ENCODE assay signal across 9 cellular contexts in genomic region chr19:48588670-48589399, GRCh38. TPM values are rescaled to one million over a fixed set of nuclear protein-coding genes. Genes with fewer than 3 reads are reported as not detected.
DNase-seq lines count a peak whose midpoint lies in the region; ATAC-seq and TF ChIP-seq lines count a peak whose summit lies in the region.
"Had no signal": no experiment of that assay in that cellular context is flagged by ENCODE, and none has a peak within 500 bp of the region (broad histone marks: within the 10 kb centered on the region; RNA-seq: fewer than 3 reads in every experiment).

No MANE protein-coding gene starts in this region.

- TF ChIP-seq CTCF in fibroblast of the aortic adventitia (IDR thresholded peaks at IDR 0.05; ENCODE audit: insufficient read depth, low read length) (peak; percentile 89), nephron progenitor cell (IDR thresholded peaks at IDR 0.05) (peak; percentile 89)

- no peaks in the 10 kb centered on the region for H3K4me1 ChIP-seq in Karpas-422 (ENCODE audit: low read length)

- peaks cover 8% of the 10 kb centered on the region for H3K36me3 Mint-ChIP-seq in activated T-helper 2 cell treated with anti-CD3 and anti-CD28 coated beads, Interferon-gamma antibody, Interleukin-2, Interleukin-4, amounts not matched to agents 10 μg/mL and 5 μg/mL and 100 μg/mL, durations not matched to agents 14 hours and 24 hours and 36 hours (ENCODE audit: low read depth)
- no peaks in the 10 kb centered on the region for H3K36me3 Mint-ChIP-seq in nephron progenitor cell (ENCODE audit: low read depth)

- peak; percentile 77 for DNase-seq in DMS53 treated with DMSO at 0.1 percent for 48 hours (lab: John Stamatoyannopoulos, UW; ENCODE audit: unreplicated experiment)
- peak; percentile 92 for DNase-seq in Karpas-422
- peak; percentile 88 for DNase-seq in RPMI8226
- peak; percentile 80 for DNase-seq in activated T-helper 2 cell treated with anti-CD3 and anti-CD28 coated beads, Interferon-gamma antibody, Interleukin-2, Interleukin-4, amounts not matched to agents 10 μg/mL and 5 μg/mL and 100 μg/mL, durations not matched to agents 14 hours and 24 hours and 36 hours (ENCODE audit: low spot score)
- peak; percentile 79 for DNase-seq in fibroblast of the aortic adventitia (ENCODE audit: low read depth)
- DNase-seq in nephron progenitor cell = peak; percentile 96
- peak; percentile 82 for DNase-seq in stimulated activated naive CD4-positive, alpha-beta T cell treated with Interleukin-2 at 50 U/mL for 16 hours (lab: John Stamatoyannopoulos, UW)

- no peak overlapping the region for H3K4me3 ChIP-seq in Karpas-422 (ENCODE audit: low read length)
- H3K4me3 ChIP-seq in fibroblast of the aortic adventitia (ENCODE audit: low read depth, low read length) = peak overlapping the region; percentile 58

- H3K4me3 Mint-ChIP-seq in activated T-helper 2 cell treated with anti-CD3 and anti-CD28 coated beads, Interferon-gamma antibody, Interleukin-2, Interleukin-4, amounts not matched to agents 10 μg/mL and 5 μg/mL and 100 μg/mL, durations not matched to agents 14 hours and 24 hours and 36 hours (ENCODE audit: low read depth) = peak overlapping the region; percentile 72
- H3K4me3 Mint-ChIP-seq in nephron progenitor cell = peak overlapping the region; percentile 69

- peaks cover 4% of the 10 kb centered on the region for H3K27me3 Mint-ChIP-seq in activated T-helper 2 cell treated with anti-CD3 and anti-CD28 coated beads, Interferon-gamma antibody, Interleukin-2, Interleukin-4, amounts not matched to agents 10 μg/mL and 5 μg/mL and 100 μg/mL, durations not matched to agents 14 hours and 24 hours and 36 hours (ENCODE audit: low read depth)
- H3K27me3 Mint-ChIP-seq in nephron progenitor cell (ENCODE audit: low read depth, poor library complexity) = peaks cover 45% of the 10 kb centered on the region

- H3K36me3 ChIP-seq in Karpas-422 (ENCODE audit: insufficient read depth, low read length) = no peaks in the 10 kb centered on the region

- peaks cover 22% of the 10 kb centered on the region for H3K4me1 Mint-ChIP-seq in activated T-helper 2 cell treated with anti-CD3 and anti-CD28 coated beads, Interferon-gamma antibody, Interleukin-2, Interleukin-4, amounts not matched to agents 10 μg/mL and 5 μg/mL and 100 μg/mL, durations not matched to agents 14 hours and 24 hours and 36 hours (ENCODE audit: low read depth)
- H3K4me1 Mint-ChIP-seq in nephron progenitor cell = peaks cover 16% of the 10 kb centered on the region

- peak overlapping the region; percentile 52 for H3K27ac Mint-ChIP-seq in activated T-helper 2 cell treated with anti-CD3 and anti-CD28 coated beads, Interferon-gamma antibody, Interleukin-2, Interleukin-4, amounts not matched to agents 10 μg/mL and 5 μg/mL and 100 μg/mL, durations not matched to agents 14 hours and 24 hours and 36 hours
- peak overlapping the region; percentile 54 for H3K27ac Mint-ChIP-seq in nephron progenitor cell

- H3K27ac ChIP-seq in Karpas-422 (ENCODE audit: low read length) = no peak overlapping the region

- no peaks in the 10 kb centered on the region for H3K9me3 ChIP-seq in Karpas-422 (ENCODE audit: low read length)

- H3K9me2 ChIP-seq in Karpas-422 (replicated peaks; ENCODE audit: insufficient read depth, low read length) = no peaks in the 10 kb centered on the region

- H3K27me3 ChIP-seq in Karpas-422 (ENCODE audit: low read length) = no peaks in the 10 kb centered on the region

- no peaks in the 10 kb centered on the region for H4K20me1 ChIP-seq in Karpas-422 (ENCODE audit: insufficient read depth, low read depth, low read length)

- H3K79me2 ChIP-seq in Karpas-422 (ENCODE audit: low read length) = no peaks in the 10 kb centered on the region

- no peak overlapping the region for H2AFZ ChIP-seq in Karpas-422 (ENCODE audit: low read length)

- H3K4me2 ChIP-seq in Karpas-422 (ENCODE audit: low read depth, low read length, poor library complexity, severe bottlenecking) = no peak overlapping the region

- intact Hi-C loops in activated T-helper 2 cell treated with anti-CD3 and anti-CD28 coated beads, Interferon-gamma antibody, Interleukin-2, Interleukin-4, amounts not matched to agents 10 μg/mL and 5 μg/mL and 100 μg/mL, durations not matched to agents 14 hours and 24 hours and 36 hours (cut with micrococcal nuclease) = no loop called here

- H3K9me3 Mint-ChIP-seq in activated T-helper 2 cell treated with anti-CD3 and anti-CD28 coated beads, Interferon-gamma antibody, Interleukin-2, Interleukin-4, amounts not matched to agents 10 μg/mL and 5 μg/mL and 100 μg/mL, durations not matched to agents 14 hours and 24 hours and 36 hours = no peaks in the 10 kb centered on the region
- H3K9me3 Mint-ChIP-seq in nephron progenitor cell = peaks cover 4% of the 10 kb centered on the region

- ATAC-seq in HG02852 (IDR thresholded peaks at IDR 0.05; ENCODE audit: unreplicated experiment) = no peak

- H3K9ac ChIP-seq in Karpas-422 (ENCODE audit: low read length) = no peak overlapping the region

RNA-seq across cellular contexts. Expression of gene SPACA4, which starts 17.7 kb away (rescaled TPM):
- not detected in 2 replicates for total RNA-seq in Karpas-422 (2014; rRNA removed; shearing (Covaris generic); ENCODE audit: low replicate concordance)
- total RNA-seq in activated T-helper 2 cell treated with anti-CD3 and anti-CD28 coated beads, Interferon-gamma antibody, Interleukin-2, Interleukin-4, amounts not matched to agents 10 μg/mL and 5 μg/mL and 100 μg/mL, durations not matched to agents 14 hours and 24 hours and 36 hours = not detected in 2 replicates
- total RNA-seq in fibroblast of the aortic adventitia (ENCODE audit: low replicate concordance) = not detected in 2 replicates
- total RNA-seq: mononuclear cell had no signal

RNA-seq across cellular contexts. Expression of gene FAM83E, which starts 26.0 kb away (rescaled TPM):
- 1.0 and 1.2 TPM in 2 replicates for total RNA-seq in Karpas-422 (2014; rRNA removed; shearing (Covaris generic); ENCODE audit: low replicate concordance)
- 4.3 and 6.4 TPM in 2 replicates for total RNA-seq in activated T-helper 2 cell treated with anti-CD3 and anti-CD28 coated beads, Interferon-gamma antibody, Interleukin-2, Interleukin-4, amounts not matched to agents 10 μg/mL and 5 μg/mL and 100 μg/mL, durations not matched to agents 14 hours and 24 hours and 36 hours
- 0.18 TPM in 1 of 2 replicates, not detected in the other for total RNA-seq in fibroblast of the aortic adventitia (ENCODE audit: low replicate concordance)

RNA-seq across cellular contexts. Expression of gene RPL18, which starts 30.1 kb away (rescaled TPM):
- total RNA-seq in Karpas-422 (2014; rRNA removed; shearing (Covaris generic); ENCODE audit: low replicate concordance) = 3,031 and 4,148 TPM in 2 replicates
- total RNA-seq in activated T-helper 2 cell treated with anti-CD3 and anti-CD28 coated beads, Interferon-gamma antibody, Interleukin-2, Interleukin-4, amounts not matched to agents 10 μg/mL and 5 μg/mL and 100 μg/mL, durations not matched to agents 14 hours and 24 hours and 36 hours = 1,853 and 1,861 TPM in 2 replicates
- total RNA-seq in fibroblast of the aortic adventitia (ENCODE audit: low replicate concordance) = 1,782 and 2,036 TPM in 2 replicates

RNA-seq across cellular contexts. Expression of gene SPHK2, which starts 30.5 kb away (rescaled TPM):
- total RNA-seq in Karpas-422 (2014; rRNA removed; shearing (Covaris generic); ENCODE audit: low replicate concordance) = 23.0 and 30.6 TPM in 2 replicates
- total RNA-seq in activated T-helper 2 cell treated with anti-CD3 and anti-CD28 coated beads, Interferon-gamma antibody, Interleukin-2, Interleukin-4, amounts not matched to agents 10 μg/mL and 5 μg/mL and 100 μg/mL, durations not matched to agents 14 hours and 24 hours and 36 hours = 34.3 and 35.0 TPM in 2 replicates
- 10.9 and 16.3 TPM in 2 replicates for total RNA-seq in fibroblast of the aortic adventitia (ENCODE audit: low replicate concordance)

RNA-seq across cellular contexts. Expression of gene SULT2B1, which starts 36.9 kb away (rescaled TPM):
- total RNA-seq in Karpas-422 (2014; rRNA removed; shearing (Covaris generic); ENCODE audit: low replicate concordance) = not detected in 2 replicates
- total RNA-seq in activated T-helper 2 cell treated with anti-CD3 and anti-CD28 coated beads, Interferon-gamma antibody, Interleukin-2, Interleukin-4, amounts not matched to agents 10 μg/mL and 5 μg/mL and 100 μg/mL, durations not matched to agents 14 hours and 24 hours and 36 hours = not detected in 2 replicates
- total RNA-seq in fibroblast of the aortic adventitia (ENCODE audit: low replicate concordance) = not detected in 2 replicates
- total RNA-seq: mononuclear cell had no signal
